ENCODE assay signal across 17 cellular contexts in genomic region chr14:96105921-96106441, GRCh38.
DNase-seq lines count a peak whose midpoint lies in the region; ATAC-seq, FAIRE-seq and TF ChIP-seq lines count a peak whose summit lies in the region.
"Had no signal": no experiment of that assay in that cellular context is flagged by ENCODE, and none has a peak within 500 bp of the region (broad histone marks: within the 10 kb centered on the region; RNA-seq: fewer than 3 reads in every experiment).

No MANE protein-coding gene starts in this region.

- H3K9me3 Mint-ChIP-seq in activated naive CD4-positive, alpha-beta T cell treated with anti-CD3 and anti-CD28 coated beads for 36 hours: no peaks in the 10 kb centered on the region
- H3K9me3 Mint-ChIP-seq: activated B cell treated with CpG ODN at 0.5 μM for 24 hours; stimulated activated effector memory CD8-positive, alpha-beta T cell treated with anti-CD3 and anti-CD28 coated beads, Interleukin-12 subunit alpha, Interleukin-12 subunit beta, amount 100 ng/mL, for 72 hours had no signal

- WGBS in pancreas, 2 donors: 65 to 73% methylated on average over 15 of the region's 15 CpGs

- peaks cover 1% of the 10 kb centered on the region for H3K4me1 Mint-ChIP-seq in activated naive CD4-positive, alpha-beta T cell treated with anti-CD3 and anti-CD28 coated beads for 36 hours (ENCODE audit: low read depth)
- H3K4me1 Mint-ChIP-seq: activated B cell treated with CpG ODN at 0.5 μM for 24 hours; stimulated activated effector memory CD8-positive, alpha-beta T cell treated with anti-CD3 and anti-CD28 coated beads, Interleukin-12 subunit alpha, Interleukin-12 subunit beta, amount 100 ng/mL, for 72 hours had no signal

- H3K27me3 ChIP-seq in pancreas: no peaks in the 10 kb centered on the region
- no peaks in the 10 kb centered on the region for H3K27me3 ChIP-seq in osteoblast (ENCODE audit: insufficient read depth, low read length)
- H3K27me3 ChIP-seq: BE2C had no signal

- no peak overlapping the region for H2AFZ ChIP-seq in osteoblast (ENCODE audit: low read length)

- H3K27ac ChIP-seq in pancreas (no peak overlapping the region), osteoblast (ENCODE audit: low read depth, low read length) (no peak overlapping the region)
- H3K27ac ChIP-seq: SK-N-MC had no signal

- TF ChIP-seq CTCF in AG10803 (conservative IDR thresholded peaks at IDR 0.05; ENCODE audit: low read length) (no peak), fibroblast of the aortic adventitia (IDR thresholded peaks at IDR 0.05; ENCODE audit: insufficient read depth, low read length) (no peak), pancreas (IDR thresholded peaks at IDR 0.05) (no peak), osteoblast (IDR thresholded peaks at IDR 0.05; ENCODE audit: extremely low read depth, low read depth, low read length) (no peak)

- CTCF ChIA-PET in activated naive CD4-positive, alpha-beta T cell treated with anti-CD3 and anti-CD28 coated beads for 36 hours (lab: Charles Lee): interaction anchor here (1.0 to 2.2 kb wide), 2 partner anchors 169 to 171 kb away, joined by 3 to 9 read pairs; no protein-coding TSS in a partner anchor

- H3K36me3 ChIP-seq in pancreas (no peaks in the 10 kb centered on the region), osteoblast (ENCODE audit: insufficient read depth, low read length) (no peaks in the 10 kb centered on the region)
- H3K36me3 ChIP-seq: BE2C had no signal

- no peak overlapping the region for H3K4me2 ChIP-seq in osteoblast (ENCODE audit: insufficient read depth, low read length)

- DNase-seq in AG10803 (ENCODE audit: low read depth) (peak; percentile 18), NCI-H510A treated with DMSO at 0.1 percent for 48 hours (lab: John Stamatoyannopoulos, UW) (peak; percentile 41), fibroblast of the aortic adventitia (ENCODE audit: low read depth) (peak; percentile 89), pancreas (peak in 2 of 6 donors; percentile 42 to 43), osteoblast (ENCODE audit: insufficient read length, low spot score, missing footprints) (no peak), NCI-H1417 (lab: John Stamatoyannopoulos, UW) (no peak), T1000 (lab: John Stamatoyannopoulos, UW) (no peak)
- no peak for DNase-seq in activated naive CD4-positive, alpha-beta T cell treated with anti-CD3 and anti-CD28 coated beads for 36 hours
- DNase-seq: activated B cell treated with CpG ODN at 0.5 μM for 24 hours; BE2C; left cardiac atrium; NCI-H69; stimulated activated CD4-positive, alpha-beta T cell treated with anti-CD3 and anti-CD28 coated beads, Interleukin-2, amount 100 ng/mL, for 48 hours had no signal

- no peak for FAIRE-seq in pancreas (lab: Jason Lieb, UNC)
- FAIRE-seq: GM18507 had no signal

- no peak overlapping the region for H3K4me3 ChIP-seq in AG10803 (ENCODE audit: low read length)
- H3K4me3 ChIP-seq in fibroblast of the aortic adventitia (ENCODE audit: low read depth, low read length): no peak overlapping the region
- no peak overlapping the region for H3K4me3 ChIP-seq in pancreas
- no peak overlapping the region for H3K4me3 ChIP-seq in osteoblast (ENCODE audit: insufficient read depth, low read length)
- H3K4me3 ChIP-seq: SK-N-MC had no signal

- peak in 3 of 4 donors; percentile 21 to 65 (median 42) for ATAC-seq in pancreas
- ATAC-seq: HCT116; stimulated activated effector memory CD8-positive, alpha-beta T cell treated with anti-CD3 and anti-CD28 coated beads, Interleukin-12 subunit alpha, Interleukin-12 subunit beta, amount 100 ng/mL, for 72 hours had no signal

- intact Hi-C loops in pancreas (cut with DNase I): no loop called here
- intact Hi-C loops in activated naive CD4-positive, alpha-beta T cell treated with anti-CD3 and anti-CD28 coated beads for 36 hours (cut with micrococcal nuclease): no loop called here

- no peak overlapping the region for H3K4me3 Mint-ChIP-seq in activated naive CD4-positive, alpha-beta T cell treated with anti-CD3 and anti-CD28 coated beads for 36 hours
- H3K4me3 Mint-ChIP-seq: activated B cell treated with CpG ODN at 0.5 μM for 24 hours; stimulated activated effector memory CD8-positive, alpha-beta T cell treated with anti-CD3 and anti-CD28 coated beads, Interleukin-12 subunit alpha, Interleukin-12 subunit beta, amount 100 ng/mL, for 72 hours had no signal

- peaks cover 0 to 7% (median 7%) of the 10 kb centered on the region in 3 donors for H3K4me1 ChIP-seq in pancreas
- peaks cover 16% of the 10 kb centered on the region for H3K4me1 ChIP-seq in osteoblast (ENCODE audit: insufficient read depth, low read length)

- no peaks in the 10 kb centered on the region for H3K79me2 ChIP-seq in osteoblast (ENCODE audit: insufficient read depth, low read length)

- no peak overlapping the region for H3K27ac Mint-ChIP-seq in activated naive CD4-positive, alpha-beta T cell treated with anti-CD3 and anti-CD28 coated beads for 36 hours
- H3K27ac Mint-ChIP-seq: activated B cell treated with CpG ODN at 0.5 μM for 24 hours; stimulated activated effector memory CD8-positive, alpha-beta T cell treated with anti-CD3 and anti-CD28 coated beads, Interleukin-12 subunit alpha, Interleukin-12 subunit beta, amount 100 ng/mL, for 72 hours had no signal

- no peaks in the 10 kb centered on the region for H3K27me3 Mint-ChIP-seq in activated naive CD4-positive, alpha-beta T cell treated with anti-CD3 and anti-CD28 coated beads for 36 hours (ENCODE audit: low read depth)

- no peaks in the 10 kb centered on the region for H3K36me3 Mint-ChIP-seq in activated naive CD4-positive, alpha-beta T cell treated with anti-CD3 and anti-CD28 coated beads for 36 hours (ENCODE audit: low read depth)
- H3K36me3 Mint-ChIP-seq: stimulated activated effector memory CD8-positive, alpha-beta T cell treated with anti-CD3 and anti-CD28 coated beads, Interleukin-12 subunit alpha, Interleukin-12 subunit beta, amount 100 ng/mL, for 72 hours had no signal

- H4K20me1 ChIP-seq in osteoblast (ENCODE audit: insufficient read depth, low read length): no peaks in the 10 kb centered on the region

- H3K9me3 ChIP-seq in pancreas: no peaks in the 10 kb centered on the region
- no peaks in the 10 kb centered on the region for H3K9me3 ChIP-seq in osteoblast (ENCODE audit: low read depth, low read length)

Comparison
In these comparisons a context has a peak if more than half of its experiments do, and no peak if none do; other contexts are left out.
1. DNase-seq: peak in AG10803 (single experiment), NCI-H510A treated with DMSO at 0.1 percent for 48 hours (single experiment) and fibroblast of the aortic adventitia (single experiment); none in activated naive CD4-positive, alpha-beta T cell treated with anti-CD3 and anti-CD28 coated beads for 36 hours (single experiment), osteoblast (single experiment), NCI-H1417 (0 of 3) and T1000 (single experiment).